Comparison of ENCODE assay signal across 8 cellular contexts in genomic region chr19:2385053-2385721, GRCh38. TPM values are rescaled to one million over a fixed set of nuclear protein-coding genes. Genes with fewer than 3 reads are reported as not detected.
DNase-seq lines count a peak whose midpoint lies in the region; ATAC-seq and TF ChIP-seq lines count a peak whose summit lies in the region.

No MANE protein-coding gene starts in this region.

- no peak overlapping the region for H3K4me3 ChIP-seq in adrenal gland

- no peaks in the 10 kb centered on the region for H3K9me3 ChIP-seq in adrenal gland (replicated peaks in 1 of 3)

- DNase-seq in GM04504 (ENCODE audit: low read depth), result peak; percentile 82
- DNase-seq in NCI-H1930 (lab: John Stamatoyannopoulos, UW), result peak; percentile 20 to 60
- peak; percentile 38 to 78 (median 66) for DNase-seq in adrenal gland
- DNase-seq in left lobe of liver (ENCODE audit: low spot score), result peak; percentile 59
- DNase-seq in posterior vena cava (ENCODE audit: low spot score), result no peak
- no peak for DNase-seq in left cardiac atrium
- no peak for DNase-seq in DMS114 treated with DMSO at 0.1 percent for 48 hours (lab: John Stamatoyannopoulos, UW; ENCODE audit: unreplicated experiment)

- 13 to 26% (median 20%) methylated on average over 16 to 37 of the region's 37 CpGs for WGBS in adrenal gland, 4 donors

- H3K27ac ChIP-seq in adrenal gland, result peak overlapping the region in 1 of 5 donors; percentile 63

- H3K27me3 ChIP-seq in adrenal gland, result no peaks in the 10 kb centered on the region

- no peak for TF ChIP-seq POLR2A in adrenal gland (IDR thresholded peaks at IDR 0.05)

- intact Hi-C loops in adrenal gland (cut with DNase I) (loop anchor here in 1 of 2 donors (10.0 kb wide), 1 partner anchor 100 kb away; the partner anchor contains the start of gene PEAK3), posterior vena cava (cut with DNase I) (no loop called here), left cardiac atrium (cut with DNase I) (loop anchor here in 1 of 2 donors (5.0 kb wide), 1 partner anchor 108 kb away; no protein-coding TSS in a partner anchor)

- TF ChIP-seq CTCF in adrenal gland (IDR thresholded peaks at IDR 0.05), result no peak

- no peaks in the 10 kb centered on the region for H3K36me3 ChIP-seq in adrenal gland (replicated peaks in 1 of 2)

- H3K4me1 ChIP-seq in adrenal gland (replicated peaks in 1 of 2), result no peaks in the 10 kb centered on the region

- ATAC-seq in left lobe of liver (peak; percentile 96), left cardiac atrium (no peak), HG03196 (IDR thresholded peaks at IDR 0.05; ENCODE audit: unreplicated experiment) (no peak)

RNA-seq across cellular contexts. Expression of gene TMPRSS9, which starts 25.1 kb away (rescaled TPM):
- total RNA-seq in adrenal gland (1 to 10 TPM in 5 of 8 donors, under 1 TPM in 3; 0.32 to 1.7 (median 1.3) TPM), left lobe of liver (7.5 TPM), posterior vena cava (not detected), left cardiac atrium (not detected)
- under 1 TPM; 0.37 to 0.81 (median 0.40) TPM for polyA plus RNA-seq in adrenal gland

RNA-seq across cellular contexts. Expression of gene TIMM13, which starts 42.2 kb away (rescaled TPM):
- total RNA-seq in adrenal gland, result 100 to 1,000 TPM in 4 of 8 donors, 10 to 100 TPM in 4; 59.6 to 184 (median 96.8) TPM
- 10 to 100 TPM; 32.7 to 96.0 (median 80.1) TPM for polyA plus RNA-seq in adrenal gland
- 63.9 TPM for total RNA-seq in left lobe of liver
- 10 to 100 TPM; 32.8 to 37.2 TPM for total RNA-seq in posterior vena cava
- 10 to 100 TPM; 76.8 to 78.7 TPM for total RNA-seq in left cardiac atrium

RNA-seq across cellular contexts. Expression of gene SPPL2B, which starts 56.7 kb away (rescaled TPM):
- 10 to 100 TPM; 18.7 to 71.0 (median 31.6) TPM for total RNA-seq in adrenal gland
- polyA plus RNA-seq in adrenal gland, result 100 to 1,000 TPM in 1 of 3 donors, 10 to 100 TPM in 1, 1 to 10 TPM in 1; 3.9 to 208 (median 72.9) TPM
- total RNA-seq in left lobe of liver, result 45.0 TPM
- 10 to 100 TPM; 20.7 to 36.9 TPM for total RNA-seq in posterior vena cava
- total RNA-seq in left cardiac atrium, result 10 to 100 TPM; 22.9 to 33.7 TPM

RNA-seq across cellular contexts. Expression of gene LSM7, which starts 56.8 kb away (rescaled TPM):
- 100 to 1,000 TPM in 3 of 8 donors, 10 to 100 TPM in 5; 50.5 to 122 (median 67.5) TPM for total RNA-seq in adrenal gland
- 100 to 1,000 TPM in 2 of 3 donors, 10 to 100 TPM in 1; 24.1 to 355 (median 341) TPM for polyA plus RNA-seq in adrenal gland
- total RNA-seq in left lobe of liver, result 27.8 TPM
- 10 to 100 TPM; 46.2 to 50.5 TPM for total RNA-seq in posterior vena cava
- 10 to 100 TPM; 43.6 to 47.7 TPM for total RNA-seq in left cardiac atrium

Comparison
In these comparisons a context has a peak if more than half of its experiments do, and no peak if none do; other contexts are left out.
1. DNase-seq: peak in GM04504 (single experiment), NCI-H1930 (2 of 2), adrenal gland (7 of 7) and left lobe of liver (single experiment); none in posterior vena cava (single experiment), left cardiac atrium (single experiment) and DMS114 treated with DMSO at 0.1 percent for 48 hours (single experiment).